ENCODE assay signal across 9 cellular contexts in the genomic region with DNA sequence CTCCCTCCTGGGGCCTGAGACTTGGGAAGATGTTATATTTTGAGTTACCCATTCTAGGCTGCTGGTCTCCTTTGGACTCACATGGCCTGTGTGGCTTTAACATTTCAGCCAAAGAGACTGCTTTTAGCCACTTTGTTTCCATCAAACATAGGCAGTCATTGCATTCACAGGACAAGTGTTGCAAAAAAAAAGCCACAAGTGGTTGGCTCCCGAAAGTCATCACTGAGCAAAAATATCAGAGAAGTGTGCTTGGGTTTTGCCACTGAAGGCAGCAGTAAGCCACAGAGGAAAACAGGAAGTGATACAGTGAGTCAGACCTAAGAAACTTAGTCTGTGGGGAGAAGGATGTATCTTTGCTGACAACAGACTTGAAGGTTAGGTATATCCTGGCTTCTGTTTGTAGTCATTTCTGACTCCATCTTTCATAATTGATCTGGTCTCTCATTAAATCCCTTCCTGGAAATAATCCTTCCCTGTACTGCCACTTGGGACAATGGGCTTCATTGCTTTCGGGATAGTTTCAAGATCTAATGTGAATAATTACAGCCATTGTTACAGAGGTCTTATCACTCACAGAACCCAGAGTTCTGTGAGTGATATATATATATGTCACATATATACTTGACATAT.
DNase-seq lines count a peak whose midpoint lies in the region; TF ChIP-seq lines count a peak whose summit lies in the region.
"Had no signal": no experiment of that assay in that cellular context is flagged by ENCODE, and none has a peak within 500 bp of the region (broad histone marks: within the 10 kb centered on the region; RNA-seq: fewer than 3 reads in every experiment).

No MANE protein-coding gene starts in this region.

- H3K9ac ChIP-seq in smooth muscle cell (ENCODE audit: low read depth), result no peak overlapping the region

- CTCF ChIA-PET in activated CD4-positive, alpha-beta memory T cell treated with anti-CD3 and anti-CD28 coated beads, Interleukin-2, amount 10 ng/mL, durations not matched to agents 7 days and 5 days (lab: Charles Lee), result interaction anchor here (0.7 to 2.7 kb wide), 7 partner anchors 10 to 910 kb away, joined by 3 to 10 read pairs (median 5); a partner anchor contains a TSS

- no peaks in the 10 kb centered on the region for H3K79me2 ChIP-seq in smooth muscle cell (ENCODE audit: low read depth)

- H2AFZ ChIP-seq in smooth muscle cell (ENCODE audit: low read depth), result no peak overlapping the region

- H3K4me2 ChIP-seq in smooth muscle cell, result peak overlapping the region; percentile 30

- H3K27ac ChIP-seq in smooth muscle cell (ENCODE audit: low read depth), result peak overlapping the region; percentile 60

- peaks cover 9% of the 10 kb centered on the region for H3K4me1 Mint-ChIP-seq in activated CD4-positive, alpha-beta memory T cell treated with anti-CD3 and anti-CD28 coated beads, Interleukin-2, amount 10 ng/mL, durations not matched to agents 7 days and 5 days

- WGBS in smooth muscle cell (ENCODE audit: low lambda C conversion rate), result 41% methylated on average over 2 of the region's 2 CpGs

- peaks cover 7% of the 10 kb centered on the region for H3F3A ChIP-seq in smooth muscle cell (ENCODE audit: low read depth)

- H3K9me3 ChIP-seq in MG63, result no peaks in the 10 kb centered on the region
- H3K9me3 ChIP-seq in smooth muscle cell (replicated peaks; ENCODE audit: low read depth), result no peaks in the 10 kb centered on the region

- H3K4me3 ChIP-seq in GM12864 (ENCODE audit: low read depth, low read length) (no peak overlapping the region), MG63 (no peak overlapping the region), fibroblast of mammary gland (ENCODE audit: control insufficient read depth, low read depth, low read length) (no peak overlapping the region), smooth muscle cell (no peak overlapping the region)

- POLR2A ChIA-PET in activated CD4-positive, alpha-beta memory T cell treated with anti-CD3 and anti-CD28 coated beads, Interleukin-2, amount 10 ng/mL, durations not matched to agents 7 days and 5 days (lab: Charles Lee), result interaction anchor here (0.6 to 3.7 kb wide), 7 partner anchors 12 to 798 kb away, joined by 3 to 39 read pairs (median 3); a partner anchor contains a TSS

- H3K9me3 Mint-ChIP-seq in activated CD4-positive, alpha-beta memory T cell treated with anti-CD3 and anti-CD28 coated beads, Interleukin-2, amount 10 ng/mL, durations not matched to agents 7 days and 5 days, result no peaks in the 10 kb centered on the region

- H3K36me3 ChIP-seq in MG63, result no peaks in the 10 kb centered on the region
- no peaks in the 10 kb centered on the region for H3K36me3 ChIP-seq in smooth muscle cell (ENCODE audit: low read depth)

- H3K4me3 Mint-ChIP-seq in activated CD4-positive, alpha-beta memory T cell treated with anti-CD3 and anti-CD28 coated beads, Interleukin-2, amount 10 ng/mL, durations not matched to agents 7 days and 5 days, result peak overlapping the region; percentile 8
- H3K4me3 Mint-ChIP-seq: brain had no signal

- no peaks in the 10 kb centered on the region for H3K4me1 ChIP-seq in smooth muscle cell (ENCODE audit: low read depth)

- peaks cover 8% of the 10 kb centered on the region for H3K36me3 Mint-ChIP-seq in activated CD4-positive, alpha-beta memory T cell treated with anti-CD3 and anti-CD28 coated beads, Interleukin-2, amount 10 ng/mL, durations not matched to agents 7 days and 5 days (ENCODE audit: low read depth)

- no peaks in the 10 kb centered on the region for H3K27me3 ChIP-seq in MG63
- H3K27me3 ChIP-seq in smooth muscle cell (ENCODE audit: low read depth), result no peaks in the 10 kb centered on the region

- no peaks in the 10 kb centered on the region for H4K20me1 ChIP-seq in smooth muscle cell (ENCODE audit: low read depth)

- no peak overlapping the region for H3K27ac Mint-ChIP-seq in activated CD4-positive, alpha-beta memory T cell treated with anti-CD3 and anti-CD28 coated beads, Interleukin-2, amount 10 ng/mL, durations not matched to agents 7 days and 5 days
- H3K27ac Mint-ChIP-seq: brain had no signal

- no peaks in the 10 kb centered on the region for H3K27me3 Mint-ChIP-seq in activated CD4-positive, alpha-beta memory T cell treated with anti-CD3 and anti-CD28 coated beads, Interleukin-2, amount 10 ng/mL, durations not matched to agents 7 days and 5 days
- H3K27me3 Mint-ChIP-seq: brain had no signal

- DNase-seq in GM12864 (ENCODE audit: low read depth) (peak; percentile 90), HCEC 1CT (peak; percentile 89), MG63 (peak; percentile 15), fibroblast of mammary gland (ENCODE audit: low read depth) (peak; percentile 88), smooth muscle cell (lab: John Stamatoyannopoulos, UW; ENCODE audit: unreplicated experiment) (no peak), NCI-H1436 treated with DMSO at 0.1 percent for 48 hours (lab: John Stamatoyannopoulos, UW) (no peak), cerebellum (ENCODE audit: low spot score) (no peak)
- peak; percentile 74 for DNase-seq in activated CD4-positive, alpha-beta memory T cell treated with anti-CD3 and anti-CD28 coated beads, Interleukin-2, amount 10 ng/mL, durations not matched to agents 7 days and 5 days

- peak; percentile 28 for TF ChIP-seq CTCF in GM12864 (IDR thresholded peaks at IDR 0.05; ENCODE audit: low read depth, low read length, missing control alignments)
- peak; percentile 48 for TF ChIP-seq CTCF in fibroblast of mammary gland (conservative IDR thresholded peaks at IDR 0.05; ENCODE audit: control insufficient read depth, insufficient read depth, low read depth, low read length)
- TF ChIP-seq CTCF in smooth muscle cell (IDR thresholded peaks at IDR 0.05; ENCODE audit: borderline replicate concordance, insufficient read depth, poor library complexity, severe bottlenecking), result no peak

Comparison
In these comparisons a context has a peak if more than half of its experiments do, and no peak if none do; other contexts are left out.
1. DNase-seq: peak in GM12864 (single experiment), HCEC 1CT (single experiment), MG63 (single experiment), activated CD4-positive, alpha-beta memory T cell treated with anti-CD3 and anti-CD28 coated beads, Interleukin-2, amount 10 ng/mL, durations not matched to agents 7 days and 5 days (single experiment) and fibroblast of mammary gland (single experiment); none in smooth muscle cell (single experiment), NCI-H1436 treated with DMSO at 0.1 percent for 48 hours (single experiment) and cerebellum (single experiment).